ENCODE assay signal across 1 cellular context in the genomic region with DNA sequence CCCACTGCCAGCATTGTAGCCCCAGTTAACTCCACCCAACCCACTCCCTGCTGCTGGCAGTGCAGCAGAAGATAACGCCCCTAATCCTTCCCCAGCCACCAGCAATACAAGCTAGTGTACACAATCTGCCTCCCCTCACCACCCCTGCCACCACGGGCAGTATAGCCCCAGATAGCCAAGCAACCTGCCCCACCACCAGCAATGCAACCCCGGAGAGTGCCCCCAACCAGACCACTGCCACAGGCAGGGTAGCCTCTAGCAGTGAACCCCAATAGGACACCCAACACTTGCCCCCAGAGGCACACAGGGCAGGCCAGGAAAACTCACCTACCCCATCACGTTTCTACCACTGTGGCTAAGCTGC.
A peak's percentile ranks its signal among the peaks of the same experiment; 100 is the strongest.
TF ChIP-seq lines count a peak whose summit lies in the region.

No MANE protein-coding gene starts in this region.

TF ChIP-seq in HepG2, 621 proteins besides CTCF, POLR2A, EP300 and RAD21:
- TF ChIP-seq ZNF605 (CRISPR knock-in tag; IDR thresholded peaks at IDR 0.05): 0 out of 2 replicates have a peak, but pooled peaks have one; percentile 21
